Comparison of ENCODE assay signal across 1 cellular context in genomic region chr3:184018424-184018973, GRCh38.
TF ChIP-seq lines count a peak whose summit lies in the region.

No MANE protein-coding gene starts in this region.

TF ChIP-seq in H1, 55 proteins besides CTCF, POLR2A, EP300 and RAD21:
- TF ChIP-seq ZNF274 (IDR thresholded peaks at IDR 0.05; ENCODE audit: borderline replicate concordance, extremely low read depth, low read length) (no peak), POU5F1 (IDR thresholded peaks at IDR 0.05; ENCODE audit: low read depth, low read length) (no peak), SP2 (IDR thresholded peaks at IDR 0.05; ENCODE audit: low read length) (no peak), JUND (IDR thresholded peaks at IDR 0.05; ENCODE audit: low read length) (no peak), PHF8 (conservative IDR thresholded peaks at IDR 0.05; ENCODE audit: low read depth, low read length) (no peak), ATF2 (IDR thresholded peaks at IDR 0.05; ENCODE audit: low read length) (no peak), RNF2 (IDR thresholded peaks at IDR 0.05; ENCODE audit: borderline replicate concordance, low read depth, low read length, missing control alignments, poor library complexity, severe bottlenecking) (no peak), KDM1A (IDR thresholded peaks at IDR 0.05; ENCODE audit: borderline replicate concordance, low read length) (no peak), CEBPB (IDR thresholded peaks at IDR 0.05; ENCODE audit: low read depth, low read length) (no peak), CTBP2 (IDR thresholded peaks at IDR 0.05; ENCODE audit: borderline replicate concordance, insufficient read depth, insufficient read length, low read length) (no peak), TAF7 (optimal IDR thresholded peaks at IDR 0.05; ENCODE audit: borderline replicate concordance, low read depth, low read length) (no peak), BRCA1 (IDR thresholded peaks at IDR 0.05; ENCODE audit: low read depth, low read length) (no peak), ASH2L (IDR thresholded peaks at IDR 0.05; ENCODE audit: low read length) (no peak)
